1 cellular context compared by ENCODE assay signal in genomic region chr1:64172458-64172983, GRCh38.
TF ChIP-seq lines count a peak whose summit lies in the region.

No MANE protein-coding gene starts in this region.

TF ChIP-seq in HEK293, 187 proteins besides CTCF, POLR2A, EP300 and RAD21 (continued from another document and continues in another):
- peak; percentile 99 for TF ChIP-seq PRDM6 (tag by site-specific recombination; IDR thresholded peaks at IDR 0.05)
- TF ChIP-seq ZNF548 (tag by site-specific recombination; IDR thresholded peaks at IDR 0.05) = no peak
- TF ChIP-seq ZNF692 (tag by site-specific recombination; IDR thresholded peaks at IDR 0.05) = 0 out of 2 replicates have a peak, but pooled peaks have one; percentile 22
- 0 out of 2 replicates have a peak, but pooled peaks have one; percentile 14 for TF ChIP-seq ZFP69B (tag by site-specific recombination; IDR thresholded peaks at IDR 0.05)
- TF ChIP-seq BCL11B (tag by site-specific recombination; IDR thresholded peaks at IDR 0.05; ENCODE audit: low read depth) = no peak
- no peak for TF ChIP-seq ZNF701 (tag by site-specific recombination; IDR thresholded peaks at IDR 0.05)
- TF ChIP-seq ZNF777 (tag by site-specific recombination; IDR thresholded peaks at IDR 0.05; ENCODE audit: borderline replicate concordance) = no peak
- TF ChIP-seq, protein P1, sequence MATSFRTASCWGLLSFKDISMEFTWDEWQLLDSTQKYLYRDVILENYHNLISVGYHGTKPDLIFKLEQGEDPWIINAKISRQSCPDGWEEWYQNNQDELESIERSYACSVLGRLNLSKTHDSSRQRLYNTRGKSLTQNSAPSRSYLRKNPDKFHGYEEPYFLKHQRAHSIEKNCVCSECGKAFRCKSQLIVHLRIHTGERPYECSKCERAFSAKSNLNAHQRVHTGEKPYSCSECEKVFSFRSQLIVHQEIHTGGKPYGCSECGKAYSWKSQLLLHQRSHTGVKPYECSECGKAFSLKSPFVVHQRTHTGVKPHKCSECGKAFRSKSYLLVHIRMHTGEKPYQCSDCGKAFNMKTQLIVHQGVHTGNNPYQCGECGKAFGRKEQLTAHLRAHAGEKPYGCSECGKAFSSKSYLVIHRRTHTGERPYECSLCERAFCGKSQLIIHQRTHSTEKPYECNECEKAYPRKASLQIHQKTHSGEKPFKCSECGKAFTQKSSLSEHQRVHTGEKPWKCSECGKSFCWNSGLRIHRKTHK (tag by site-specific recombination; IDR thresholded peaks at IDR 0.05) = no peak
- TF ChIP-seq ZNF626 (tag by site-specific recombination; IDR thresholded peaks at IDR 0.05) = no peak
- TF ChIP-seq ZFP41 (tag by site-specific recombination; IDR thresholded peaks at IDR 0.05; ENCODE audit: borderline replicate concordance) = no peak
- no peak for TF ChIP-seq ZNF449 (tag by site-specific recombination; IDR thresholded peaks at IDR 0.05)
- no peak for TF ChIP-seq GFI1B (tag by site-specific recombination; IDR thresholded peaks at IDR 0.05)
- TF ChIP-seq, protein P2, sequence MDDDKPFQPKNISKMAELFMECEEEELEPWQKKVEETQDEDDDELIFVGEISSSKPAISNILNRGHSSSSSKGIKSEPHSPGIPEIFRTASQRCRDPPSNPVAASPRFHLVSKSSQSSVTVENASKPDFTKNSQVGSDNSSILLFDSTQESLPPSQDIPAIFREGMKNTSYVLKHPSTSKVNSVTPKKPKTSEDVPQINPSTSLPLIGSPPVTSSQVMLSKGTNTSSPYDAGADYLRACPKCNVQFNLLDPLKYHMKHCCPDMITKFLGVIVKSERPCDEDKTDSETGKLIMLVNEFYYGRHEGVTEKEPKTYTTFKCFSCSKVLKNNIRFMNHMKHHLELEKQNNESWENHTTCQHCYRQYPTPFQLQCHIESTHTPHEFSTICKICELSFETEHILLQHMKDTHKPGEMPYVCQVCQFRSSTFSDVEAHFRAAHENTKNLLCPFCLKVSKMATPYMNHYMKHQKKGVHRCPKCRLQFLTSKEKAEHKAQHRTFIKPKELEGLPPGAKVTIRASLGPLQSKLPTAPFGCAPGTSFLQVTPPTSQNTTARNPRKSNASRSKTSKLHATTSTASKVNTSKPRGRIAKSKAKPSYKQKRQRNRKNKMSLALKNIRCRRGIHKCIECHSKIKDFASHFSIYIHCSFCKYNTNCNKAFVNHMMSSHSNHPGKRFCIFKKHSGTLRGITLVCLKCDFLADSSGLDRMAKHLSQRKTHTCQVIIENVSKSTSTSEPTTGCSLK (tag by site-specific recombination; IDR thresholded peaks at IDR 0.05) = no peak
- TF ChIP-seq ZNF529 (tag by site-specific recombination; IDR thresholded peaks at IDR 0.05; ENCODE audit: insufficient replicate concordance) = peak; percentile 5
- peak; percentile 32; the same call in 1 of the 2 replicates for TF ChIP-seq ZBTB17 (tag by site-specific recombination; IDR thresholded peaks at IDR 0.05)
- TF ChIP-seq KLF1 (tag by site-specific recombination; IDR thresholded peaks at IDR 0.05) = no peak
- no peak for TF ChIP-seq ZNF707 (tag by site-specific recombination; IDR thresholded peaks at IDR 0.05)
- 0 out of 2 replicates have a peak, but pooled peaks have one; percentile 6 for TF ChIP-seq ZNF398 (tag by site-specific recombination; IDR thresholded peaks at IDR 0.05)
- TF ChIP-seq ZNF146 (tag by site-specific recombination; IDR thresholded peaks at IDR 0.05) = 0 out of 2 replicates have a peak, but pooled peaks have one; percentile 5
- TF ChIP-seq ZNF843 (tag by site-specific recombination; IDR thresholded peaks at IDR 0.05) = peak; percentile 96
- no peak; the same call in 1 of the 2 replicates for TF ChIP-seq BCL11A (tag by site-specific recombination; IDR thresholded peaks at IDR 0.05; ENCODE audit: low read depth)
- TF ChIP-seq GLI2 (tag by site-specific recombination; IDR thresholded peaks at IDR 0.05; ENCODE audit: borderline replicate concordance, low read depth) = peak; percentile 73
- no peak for TF ChIP-seq ZNF549 (tag by site-specific recombination; IDR thresholded peaks at IDR 0.05)
- TF ChIP-seq ZNF132 (tag by site-specific recombination; IDR thresholded peaks at IDR 0.05; ENCODE audit: borderline replicate concordance) = no peak
- TF ChIP-seq ZNF776 (tag by site-specific recombination; IDR thresholded peaks at IDR 0.05; ENCODE audit: borderline replicate concordance) = no peak; the same call in 1 of the 2 replicates
- no peak for TF ChIP-seq ZNF112 (tag by site-specific recombination; IDR thresholded peaks at IDR 0.05)
- TF ChIP-seq ZNF404 (tag by site-specific recombination; IDR thresholded peaks at IDR 0.05) = no peak
- TF ChIP-seq ZNF23 (tag by site-specific recombination; IDR thresholded peaks at IDR 0.05; ENCODE audit: borderline replicate concordance) = no peak
- TF ChIP-seq ZNF785 (tag by site-specific recombination; IDR thresholded peaks at IDR 0.05) = no peak
- no peak for TF ChIP-seq ZSCAN5A (tag by site-specific recombination; IDR thresholded peaks at IDR 0.05)
- no peak for TF ChIP-seq GLIS2 (tag by site-specific recombination; IDR thresholded peaks at IDR 0.05)
- no peak for TF ChIP-seq ZNF366 (tag by site-specific recombination; conservative IDR thresholded peaks at IDR 0.05)
- TF ChIP-seq ZNF433 (tag by site-specific recombination; IDR thresholded peaks at IDR 0.05; ENCODE audit: low read depth) = no peak
- peak; percentile 34; the same call in 1 of the 2 replicates for TF ChIP-seq ZNF2 (tag by site-specific recombination; IDR thresholded peaks at IDR 0.05)
- TF ChIP-seq ZNF560 (tag by site-specific recombination; IDR thresholded peaks at IDR 0.05; ENCODE audit: borderline replicate concordance) = no peak
- no peak for TF ChIP-seq ZNF214 (tag by site-specific recombination; IDR thresholded peaks at IDR 0.05; ENCODE audit: borderline replicate concordance)
- no peak for TF ChIP-seq ZNF473 (tag by site-specific recombination; IDR thresholded peaks at IDR 0.05)
- TF ChIP-seq, protein P3, sequence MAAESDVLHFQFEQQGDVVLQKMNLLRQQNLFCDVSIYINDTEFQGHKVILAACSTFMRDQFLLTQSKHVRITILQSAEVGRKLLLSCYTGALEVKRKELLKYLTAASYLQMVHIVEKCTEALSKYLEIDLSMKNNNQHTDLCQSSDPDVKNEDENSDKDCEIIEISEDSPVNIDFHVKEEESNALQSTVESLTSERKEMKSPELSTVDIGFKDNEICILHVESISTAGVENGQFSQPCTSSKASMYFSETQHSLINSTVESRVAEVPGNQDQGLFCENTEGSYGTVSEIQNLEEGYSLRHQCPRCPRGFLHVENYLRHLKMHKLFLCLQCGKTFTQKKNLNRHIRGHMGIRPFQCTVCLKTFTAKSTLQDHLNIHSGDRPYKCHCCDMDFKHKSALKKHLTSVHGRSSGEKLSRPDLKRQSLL (tag by site-specific recombination; IDR thresholded peaks at IDR 0.05) = no peak
- TF ChIP-seq ZNF157 (tag by site-specific recombination; IDR thresholded peaks at IDR 0.05) = no peak
- no peak for TF ChIP-seq ZNF239 (tag by site-specific recombination; IDR thresholded peaks at IDR 0.05)
- TF ChIP-seq KLF10 (tag by site-specific recombination; IDR thresholded peaks at IDR 0.05) = peak; percentile 88
- TF ChIP-seq ZBTB49 (tag by site-specific recombination; IDR thresholded peaks at IDR 0.05; ENCODE audit: low read depth) = no peak
- TF ChIP-seq ZNF571 (tag by site-specific recombination; IDR thresholded peaks at IDR 0.05) = no peak
- TF ChIP-seq ZNF623 (tag by site-specific recombination; IDR thresholded peaks at IDR 0.05) = 0 out of 2 replicates have a peak, but pooled peaks have one; percentile 13
- TF ChIP-seq ZNF391 (tag by site-specific recombination; IDR thresholded peaks at IDR 0.05; ENCODE audit: borderline replicate concordance, low read depth) = no peak
- no peak for TF ChIP-seq ZNF670 (tag by site-specific recombination; IDR thresholded peaks at IDR 0.05; ENCODE audit: low read depth)
- TF ChIP-seq, protein P4, sequence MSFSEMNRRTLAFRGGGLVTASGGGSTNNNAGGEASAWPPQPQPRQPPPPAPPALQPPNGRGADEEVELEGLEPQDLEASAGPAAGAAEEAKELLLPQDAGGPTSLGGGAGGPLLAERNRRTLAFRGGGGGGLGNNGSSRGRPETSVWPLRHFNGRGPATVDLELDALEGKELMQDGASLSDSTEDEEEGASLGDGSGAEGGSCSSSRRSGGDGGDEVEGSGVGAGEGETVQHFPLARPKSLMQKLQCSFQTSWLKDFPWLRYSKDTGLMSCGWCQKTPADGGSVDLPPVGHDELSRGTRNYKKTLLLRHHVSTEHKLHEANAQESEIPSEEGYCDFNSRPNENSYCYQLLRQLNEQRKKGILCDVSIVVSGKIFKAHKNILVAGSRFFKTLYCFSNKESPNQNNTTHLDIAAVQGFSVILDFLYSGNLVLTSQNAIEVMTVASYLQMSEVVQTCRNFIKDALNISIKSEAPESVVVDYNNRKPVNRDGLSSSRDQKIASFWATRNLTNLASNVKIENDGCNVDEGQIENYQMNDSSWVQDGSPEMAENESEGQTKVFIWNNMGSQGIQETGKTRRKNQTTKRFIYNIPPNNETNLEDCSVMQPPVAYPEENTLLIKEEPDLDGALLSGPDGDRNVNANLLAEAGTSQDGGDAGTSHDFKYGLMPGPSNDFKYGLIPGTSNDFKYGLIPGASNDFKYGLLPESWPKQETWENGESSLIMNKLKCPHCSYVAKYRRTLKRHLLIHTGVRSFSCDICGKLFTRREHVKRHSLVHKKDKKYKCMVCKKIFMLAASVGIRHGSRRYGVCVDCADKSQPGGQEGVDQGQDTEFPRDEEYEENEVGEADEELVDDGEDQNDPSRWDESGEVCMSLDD (tag by site-specific recombination; IDR thresholded peaks at IDR 0.05) = no peak
